ENCODE assay signal across 20 cellular contexts in genomic region chr1:18578271-18578670, GRCh38. TPM values are rescaled to one million over a fixed set of nuclear protein-coding genes. Genes with fewer than 3 reads are reported as not detected.
DNase-seq lines count a peak whose midpoint lies in the region; ATAC-seq and TF ChIP-seq lines count a peak whose summit lies in the region.
"Had no signal": no experiment of that assay in that cellular context is flagged by ENCODE, and none has a peak within 500 bp of the region (broad histone marks: within the 10 kb centered on the region; RNA-seq: fewer than 3 reads in every experiment).

No MANE protein-coding gene starts in this region.

- H4K8ac ChIP-seq in H9 (replicated peaks; ENCODE audit: insufficient read length, low read depth, low read length) = no peak overlapping the region

- no TSS peak for BruUV-seq in PC-3 (replicated peaks; lab: Mats Ljungman, UMichigan)

- no peaks in the 10 kb centered on the region for H3K23me2 ChIP-seq in H9 (ENCODE audit: insufficient read length, low read depth, low read length, poor library complexity, severe bottlenecking)

- no peak overlapping the region for H3K4me3 Mint-ChIP-seq in H9
- H3K4me3 Mint-ChIP-seq in effector memory CD8-positive, alpha-beta T cell = no peak overlapping the region
- H3K4me3 Mint-ChIP-seq: CD4-positive, alpha-beta memory T cell; HFFc6 had no signal

- H3K56ac ChIP-seq in H9 (ENCODE audit: insufficient read length, low read depth, low read length) = no peak overlapping the region

- no peak overlapping the region for H3K23ac ChIP-seq in H9 (ENCODE audit: insufficient read length, low read depth, low read length)

- no peak overlapping the region for H3T11ph ChIP-seq in H9 (ENCODE audit: low read length)

- H4K91ac ChIP-seq in H9 (ENCODE audit: insufficient read length, low read depth, low read length) = no peak overlapping the region

- no peak overlapping the region for H2AK5ac ChIP-seq in H9 (ENCODE audit: insufficient read length, low read length)

- H4K5ac ChIP-seq in H9 (ENCODE audit: insufficient read length, low read depth, low read length) = no peak overlapping the region

- H3K27me3 ChIP-seq in H9 (ENCODE audit: insufficient read depth, low read length) (no peaks in the 10 kb centered on the region), PC-3 (ENCODE audit: low read length) (no peaks in the 10 kb centered on the region)
- H3K27me3 ChIP-seq: BE2C had no signal

- H3K27ac Mint-ChIP-seq in H9 = peak overlapping the region in 2 of 3 experiments; percentile 24 to 67; a peak in 4 of 7 replicates
- H3K27ac Mint-ChIP-seq in effector memory CD8-positive, alpha-beta T cell = no peak overlapping the region
- H3K27ac Mint-ChIP-seq: CD4-positive, alpha-beta memory T cell; HFFc6 had no signal

- H3K27me3 Mint-ChIP-seq in H9 (ENCODE audit: low read depth) = peaks cover 18% of the 10 kb centered on the region
- peaks cover 6 to 62% of the 10 kb centered on the region in 2 donors for H3K27me3 Mint-ChIP-seq in effector memory CD8-positive, alpha-beta T cell

- peaks cover 2 to 4% of the 10 kb centered on the region in 2 experiments for H3K4me1 Mint-ChIP-seq in H9
- peaks cover 2 to 5% of the 10 kb centered on the region in 2 donors for H3K4me1 Mint-ChIP-seq in effector memory CD8-positive, alpha-beta T cell (ENCODE audit: low read depth in 2 of 2)

- no peak overlapping the region for H2BK12ac ChIP-seq in H9 (ENCODE audit: insufficient read length, low read depth, low read length)

- H3K36me3 ChIP-seq in PC-3 (ENCODE audit: low read depth, low read length) (no peaks in the 10 kb centered on the region), mucosa of descending colon (ENCODE audit: low read depth) (no peaks in the 10 kb centered on the region)
- H3K36me3 ChIP-seq: BE2C had no signal

- no peaks in the 10 kb centered on the region for H3K36me3 Mint-ChIP-seq in H9 (ENCODE audit: insufficient read depth in 1 of 3, low read depth in 3 of 3)
- H3K36me3 Mint-ChIP-seq in effector memory CD8-positive, alpha-beta T cell (ENCODE audit: insufficient read depth) = peaks cover 4% of the 10 kb centered on the region
- H3K36me3 Mint-ChIP-seq: CD4-positive, alpha-beta memory T cell had no signal

- H3K4me1 ChIP-seq in H9 (ENCODE audit: insufficient read depth, low read length) (no peaks in the 10 kb centered on the region), PC-3 (ENCODE audit: insufficient read depth, low read length) (no peaks in the 10 kb centered on the region; the same call in 1 of the 2 replicates), mucosa of descending colon (ENCODE audit: low read depth) (no peaks in the 10 kb centered on the region)
- H3K4me1 ChIP-seq: BE2C had no signal

- H3K27ac ChIP-seq in H9 (ENCODE audit: insufficient read length, low read depth, low read length) (no peak overlapping the region), PC-3 (ENCODE audit: low read length) (no peak overlapping the region)
- H3K27ac ChIP-seq: C4-2B, HL-60 had no signal

- no peak for TF ChIP-seq CTCF in H9 (conservative IDR thresholded peaks at IDR 0.05)
- no peak for TF ChIP-seq CTCF in PC-3 (conservative IDR thresholded peaks at IDR 0.05; ENCODE audit: low read depth, low read length)
- no peak for TF ChIP-seq CTCF in mucosa of descending colon (IDR thresholded peaks at IDR 0.05)

- H3K9ac ChIP-seq in H9 (ENCODE audit: extremely low read depth, insufficient read length, low read length) (no peak overlapping the region), PC-3 (ENCODE audit: low read length) (no peak overlapping the region)

- no peak overlapping the region for H3K18ac ChIP-seq in H9 (ENCODE audit: insufficient read length, low read depth, low read length)

- no peaks in the 10 kb centered on the region for H3K9me2 ChIP-seq in PC-3 (replicated peaks; ENCODE audit: low read length)

- CTCF ChIA-PET in PC-3 (lab: Charles Lee) = no interaction called here

- ATAC-seq in PC-3 (peak; percentile 48), mucosa of descending colon (no peak), GM21619 (IDR thresholded peaks at IDR 0.05; ENCODE audit: unreplicated experiment) (no peak)
- ATAC-seq in effector memory CD8-positive, alpha-beta T cell (replicated peaks) = no peak

- H2BK20ac ChIP-seq in H9 (ENCODE audit: low read depth, low read length, poor library complexity, severe bottlenecking) = no peak overlapping the region

- no peaks in the 10 kb centered on the region for H3F3A ChIP-seq in PC-3 (ENCODE audit: low read length, unreplicated experiment)

- no CpG with 5 or more reads among the region's 6 CpGs for WGBS in H9 (ENCODE audit: extremely low coverage, insufficient read length, low lambda C conversion rate)

- H3K4me3 ChIP-seq in PC-3 (ENCODE audit: low read length) = no peak overlapping the region
- no peak overlapping the region for H3K4me3 ChIP-seq in mucosa of descending colon

- H3K79me1 ChIP-seq in H9 (ENCODE audit: insufficient read depth, low read depth, low read length, poor library complexity, severe bottlenecking) = no peaks in the 10 kb centered on the region

- H2BK5ac ChIP-seq in H9 (ENCODE audit: insufficient read length, low read length) = no peak overlapping the region

- H4K20me1 ChIP-seq in H9 (ENCODE audit: control insufficient read depth, insufficient read depth, insufficient read length) (no peaks in the 10 kb centered on the region), PC-3 (ENCODE audit: low read length) (no peaks in the 10 kb centered on the region)

- H3K9me3 Mint-ChIP-seq in H9 = no peaks in the 10 kb centered on the region; a peak in 1 of 5 replicates
- no peaks in the 10 kb centered on the region for H3K9me3 Mint-ChIP-seq in effector memory CD8-positive, alpha-beta T cell
- H3K9me3 Mint-ChIP-seq: CD4-positive, alpha-beta memory T cell; HFFc6 had no signal

- H2AFZ ChIP-seq in H9 (ENCODE audit: low read length) (no peak overlapping the region), PC-3 (ENCODE audit: low read length) (no peak overlapping the region)

- POLR2A ChIA-PET in PC-3 (lab: Charles Lee; ENCODE audit: unreplicated experiment) = no interaction called here

- H2BK120ac ChIP-seq in H9 (ENCODE audit: low read depth, low read length, poor library complexity, severe bottlenecking) = no peak overlapping the region

- H3K79me2 ChIP-seq in H9 (ENCODE audit: insufficient read depth, low read length) (no peaks in the 10 kb centered on the region), PC-3 (ENCODE audit: low read length) (no peaks in the 10 kb centered on the region)

- no peak overlapping the region for H3K14ac ChIP-seq in H9 (ENCODE audit: insufficient read depth, low read length)

- no peak overlapping the region for H2BK15ac ChIP-seq in H9 (ENCODE audit: low read depth, low read length)

- H3K9me3 ChIP-seq in H9 (ENCODE audit: control insufficient read depth, low read depth, low read length) (no peaks in the 10 kb centered on the region), PC-3 (ENCODE audit: low read length) (no peaks in the 10 kb centered on the region), mucosa of descending colon (no peaks in the 10 kb centered on the region)
- H3K9me3 ChIP-seq: BE2C had no signal

- DNase-seq in H9 (no peak), PC-3 (no peak), dermis blood vessel endothelial cell (peak; percentile 36), posterior vena cava (ENCODE audit: low spot score) (peak; percentile 29), HuH-7 (ENCODE audit: low spot score) (no peak), mucosa of descending colon (no peak)
- DNase-seq in effector memory CD8-positive, alpha-beta T cell = no peak
- DNase-seq: ACHN; BE2C; CD4-positive, alpha-beta memory T cell; DMS79; EL; GOT3; HCEC 1CT; HFFc6; IMR-90 had no signal

- no peak overlapping the region for H3K4ac ChIP-seq in H9 (ENCODE audit: low read depth, low read length)

- intact Hi-C loops in PC-3 (cut with micrococcal nuclease) (no loop called here), posterior vena cava (cut with DNase I) (no loop called here), mucosa of descending colon (cut with DNase I, micrococcal nuclease) (no loop called here)

- H3K4me2 ChIP-seq in H9 (ENCODE audit: insufficient read depth, insufficient read length, low read length) = no peak overlapping the region
- no peak overlapping the region for H3K4me2 ChIP-seq in PC-3 (ENCODE audit: low read length)

RNA-seq across cellular contexts. Expression of gene PAX7, which starts 52.4 kb away (rescaled TPM):
- total RNA-seq in H9 (2021) (0.09 and 0.15 TPM in 2 replicates), PC-3 (2014; rRNA removed) (not detected in 2 replicates), dermis blood vessel endothelial cell (not detected in 2 replicates), posterior vena cava (not detected), mucosa of descending colon (not detected)
- total RNA-seq: A172; CD4-positive, alpha-beta memory T cell; HFFc6; IMR-90 had no signal

Comparison
In these comparisons a context has a peak if more than half of its experiments do, and no peak if none do; other contexts are left out.
1. DNase-seq: peak in dermis blood vessel endothelial cell (single experiment) and posterior vena cava (single experiment); none in H9 (single experiment), PC-3 (single experiment), effector memory CD8-positive, alpha-beta T cell (0 of 3), HuH-7 (single experiment) and mucosa of descending colon (0 of 3).
2. H3K27ac Mint-ChIP-seq: peak in H9 (2 of 3); none in effector memory CD8-positive, alpha-beta T cell (0 of 2).